In the genomic region with DNA sequence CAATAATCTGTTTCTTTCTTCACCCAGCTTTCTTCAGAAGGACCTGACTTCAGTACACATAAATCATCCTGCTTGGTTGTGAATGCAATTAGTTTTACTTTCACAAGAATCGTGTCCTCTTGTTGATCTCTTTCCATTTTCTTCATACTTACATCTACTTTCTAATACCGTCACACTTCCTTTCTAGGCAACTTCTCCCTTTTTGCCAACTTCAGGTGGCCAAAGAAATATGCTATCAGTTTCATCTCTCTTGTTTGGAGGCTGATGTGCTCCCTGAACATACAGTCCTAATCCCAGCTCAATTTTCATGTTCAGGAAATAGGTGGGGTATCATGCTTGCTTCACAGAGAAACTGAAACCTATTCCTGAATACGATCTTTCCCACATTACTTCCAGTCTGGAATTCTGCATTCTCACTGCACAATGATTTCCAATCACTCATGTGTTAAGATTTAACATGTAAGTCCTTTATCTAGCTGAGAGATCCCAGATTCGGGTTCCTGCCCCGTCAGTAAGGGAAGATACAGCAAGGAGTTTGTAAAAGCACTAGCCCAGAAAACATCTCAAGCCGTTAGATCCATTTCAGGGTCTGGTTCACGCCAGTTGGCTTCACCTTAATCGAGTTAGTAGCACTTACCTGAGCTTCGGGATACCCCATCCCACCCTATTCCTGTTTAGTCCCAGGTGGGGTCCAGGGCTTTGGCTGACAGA, we compare ENCODE assay signal across 8 cellular contexts. TPM values are rescaled to one million over a fixed set of nuclear protein-coding genes. Genes with fewer than 3 reads are reported as not detected.
DNase-seq lines count a peak whose midpoint lies in the region; ATAC-seq, FAIRE-seq and TF ChIP-seq lines count a peak whose summit lies in the region.

No MANE protein-coding gene starts in this region.

- H3K27me3 ChIP-seq in DOHH2 (ENCODE audit: control insufficient read depth, low read length): no peaks in the 10 kb centered on the region
- no peaks in the 10 kb centered on the region for H3K27me3 ChIP-seq in Loucy (ENCODE audit: insufficient read depth, low read length, poor library complexity, severe bottlenecking)
- H3K27me3 ChIP-seq in HepG2 (ENCODE audit: control insufficient read depth in 1 of 2, insufficient read depth in 2 of 2, low read length in 2 of 2): no peaks in the 10 kb centered on the region; a peak in 1 of 5 replicates

- DNase-seq in astrocyte of the hippocampus (ENCODE audit: low read depth, low spot score) (peak; percentile 48), HepG2 (ENCODE audit: low spot score) (no peak), type B pancreatic cell (ENCODE audit: extremely low spot score, unreplicated experiment) (no peak), NCI-H2171 (lab: John Stamatoyannopoulos, UW) (no peak), C1 segment of cervical spinal cord (lab: John Stamatoyannopoulos, UW) (no peak)

- no peak for TF ChIP-seq POLR2A in HepG2 (IDR thresholded peaks at IDR 0.05; ENCODE audit: insufficient read depth in 1 of 2, low read depth in 2 of 2, low read length in 2 of 2)

- H3K4me1 ChIP-seq in DOHH2 (ENCODE audit: control insufficient read depth, low read length) (peaks cover 35% of the 10 kb centered on the region), Loucy (ENCODE audit: insufficient read depth, low read length, poor library complexity, severe bottlenecking) (peaks cover 49% of the 10 kb centered on the region), HepG2 (ENCODE audit: insufficient read depth, low read length) (peaks cover 41% of the 10 kb centered on the region)

- BruUV-seq in HepG2 (replicated peaks; lab: Mats Ljungman, UMichigan): no TSS peak

- ATAC-seq in HepG2 (no peak), HG03439 (IDR thresholded peaks at IDR 0.05; ENCODE audit: unreplicated experiment) (no peak)

- H3K4me1 Mint-ChIP-seq in type B pancreatic cell (ENCODE audit: unreplicated experiment): peaks cover 33% of the 10 kb centered on the region

- TF ChIP-seq CTCF in DOHH2 (IDR thresholded peaks at IDR 0.05; ENCODE audit: low read depth, low read length, poor library complexity, severe bottlenecking) (no peak), Loucy (conservative IDR thresholded peaks at IDR 0.05; ENCODE audit: low read length) (no peak), HepG2 (CRISPR knock-in tag; IDR thresholded peaks at IDR 0.05) (no peak), type B pancreatic cell (conservative IDR thresholded peaks at IDR 0.05) (no peak)

- H3K4me2 ChIP-seq in DOHH2 (ENCODE audit: low read length) (peak overlapping the region; percentile 91), Loucy (ENCODE audit: low read depth, low read length, poor library complexity, severe bottlenecking) (peak overlapping the region; percentile 94), HepG2 (ENCODE audit: low read depth, low read length) (peak overlapping the region; percentile 88)

- no peaks in the 10 kb centered on the region for H3K9me3 Mint-ChIP-seq in type B pancreatic cell

- FAIRE-seq in HepG2 (lab: Jason Lieb, UNC): no peak

- 0 out of 2 replicates have a peak, but pooled peaks cover 4% of the 10 kb centered on the region for H4K20me1 ChIP-seq in DOHH2 (ENCODE audit: control insufficient read depth, insufficient read depth, low read depth, low read length)
- peaks cover 10% of the 10 kb centered on the region for H4K20me1 ChIP-seq in Loucy (ENCODE audit: insufficient read depth, low read length, poor library complexity, severe bottlenecking)
- H4K20me1 ChIP-seq in HepG2 (ENCODE audit: insufficient read depth, low read length): peaks cover 5% of the 10 kb centered on the region; the same call in 1 of the 2 replicates

- H3K9me2 ChIP-seq in DOHH2 (replicated peaks; ENCODE audit: control insufficient read depth, low read length): no peaks in the 10 kb centered on the region
- no peaks in the 10 kb centered on the region for H3K9me2 ChIP-seq in Loucy (replicated peaks; ENCODE audit: low read depth, low read length)

- H3K79me2 ChIP-seq in DOHH2 (ENCODE audit: control insufficient read depth, low read length): peaks cover 54% of the 10 kb centered on the region
- H3K79me2 ChIP-seq in Loucy (ENCODE audit: insufficient read depth, low read length): peaks cover 40% of the 10 kb centered on the region
- H3K79me2 ChIP-seq in HepG2 (ENCODE audit: insufficient read depth, low read length): peaks cover 35% of the 10 kb centered on the region

- H3K4me3 ChIP-seq in DOHH2 (ENCODE audit: low read length): peak overlapping the region; percentile 96
- H3K4me3 ChIP-seq in Loucy (ENCODE audit: low read length, poor library complexity, severe bottlenecking): peak overlapping the region; percentile 94
- peak overlapping the region; percentile 83 to 95 (median 87) for H3K4me3 ChIP-seq in HepG2 (replicated peaks in 1 of 3; ENCODE audit: insufficient read depth in 1 of 3, low read depth in 2 of 3, low read length in 3 of 3)

- H3K36me3 Mint-ChIP-seq in type B pancreatic cell: no peaks in the 10 kb centered on the region

- H2AFZ ChIP-seq in Loucy (ENCODE audit: low read length): 0 out of 2 replicates have a peak overlapping the region, but pooled peaks have one; percentile 7
- no peak overlapping the region for H2AFZ ChIP-seq in HepG2 (ENCODE audit: low read length)

- H3F3A ChIP-seq in DOHH2 (ENCODE audit: control insufficient read depth, insufficient read depth): peaks cover 8% of the 10 kb centered on the region
- no peaks in the 10 kb centered on the region for H3F3A ChIP-seq in Loucy (ENCODE audit: low read depth)

- H3K9ac ChIP-seq in Loucy (ENCODE audit: low read depth, low read length, poor library complexity, severe bottlenecking) (peak overlapping the region; percentile 88), HepG2 (ENCODE audit: insufficient read depth, low read depth, low read length) (peak overlapping the region; percentile 90)

- CTCF ChIA-PET in HepG2 (lab: Yijun Ruan, JAX; ENCODE audit: low intra/inter-chr PET ratio, low total read pairs): no interaction called here

- POLR2A ChIA-PET in HepG2 (lab: Yijun Ruan, JAX): interaction anchor here (1.1 to 5.4 kb wide), 4 partner anchors 20 to 189 kb away, joined by 3 to 63 read pairs (median 21); a partner anchor contains a TSS

- H3K36me3 ChIP-seq in DOHH2 (ENCODE audit: control insufficient read depth, low read length): peaks cover 32% of the 10 kb centered on the region
- no peaks in the 10 kb centered on the region for H3K36me3 ChIP-seq in Loucy (ENCODE audit: insufficient read depth, low read length)
- peaks cover 1 to 7% of the 10 kb centered on the region in 2 experiments; a peak in 3 of 5 replicates for H3K36me3 ChIP-seq in HepG2 (replicated peaks in 1 of 2; ENCODE audit: control insufficient read depth in 1 of 2, insufficient read depth in 2 of 2, low read length in 2 of 2)

- H3K27me3 Mint-ChIP-seq in type B pancreatic cell: no peaks in the 10 kb centered on the region

- WGBS in HepG2 (ENCODE audit: low lambda C conversion rate): 3% methylated on average over 9 of the region's 9 CpGs

- peak overlapping the region; percentile 88 for H3K4me3 Mint-ChIP-seq in type B pancreatic cell

- peak overlapping the region; percentile 76 for H3K27ac Mint-ChIP-seq in type B pancreatic cell

- in situ Hi-C loops in HepG2 (cut with HindIII; ENCODE audit: extremely low pct_ligation_motif_present, low pct_unique_long_range_greater_than_20kb): no loop called here

- intact Hi-C loops in HepG2 (cut with micrococcal nuclease; ENCODE audit: unreplicated experiment): no loop called here

- H3K9me3 ChIP-seq in DOHH2 (ENCODE audit: control insufficient read depth, insufficient read depth, low read length) (no peaks in the 10 kb centered on the region), Loucy (ENCODE audit: insufficient read depth, low read depth, low read length) (no peaks in the 10 kb centered on the region), HepG2 (ENCODE audit: low read length) (no peaks in the 10 kb centered on the region)

- no peak for TF ChIP-seq EP300 in HepG2 (IDR thresholded peaks at IDR 0.05; ENCODE audit: low read depth in 2 of 2, low read length in 2 of 2)
- no peak for TF ChIP-seq EP300 in HepG2 (CRISPR knock-in tag; IDR thresholded peaks at IDR 0.05; ENCODE audit: borderline replicate concordance)

- no peak for TF ChIP-seq RAD21 in HepG2 (CRISPR knock-in tag; IDR thresholded peaks at IDR 0.05)

- H3K27ac ChIP-seq in DOHH2 (ENCODE audit: low read depth, low read length): 0 out of 2 replicates have a peak overlapping the region, but pooled peaks have one; percentile 5
- H3K27ac ChIP-seq in HepG2 (ENCODE audit: extremely low read length, insufficient read depth, low read length): peak overlapping the region; percentile 68

RNA-seq across cellular contexts. Expression of a gene that starts 1.0 kb away (rescaled TPM):
- total RNA-seq in HepG2 (2016; rRNA removed; fragmentation: Illumina TruSeq; extraction: Trizol): 7.5 and 15.2 TPM in 2 replicates
- 5.1 and 6.8 TPM in 2 replicates for total RNA-seq in HepG2 (2016; cell fraction: cytosol; rRNA removed; fragmentation: Illumina TruSeq; extraction: Trizol; ENCODE audit: low read depth)
- total RNA-seq in HepG2 (2016; cell fraction: insoluble cytoplasmic fraction; rRNA removed; fragmentation: Illumina TruSeq; extraction: Trizol): 9.3 and 17.7 TPM in 2 replicates
- total RNA-seq in HepG2 (2016; cell fraction: membrane; rRNA removed; fragmentation: Illumina TruSeq; extraction: Trizol): 10.0 and 10.5 TPM in 2 replicates
- total RNA-seq in HepG2 (2016; cell fraction: nucleus; rRNA removed; fragmentation: Illumina TruSeq; extraction: Trizol): 21.1 and 22.5 TPM in 2 replicates
- 41.0 and 48.5 TPM in 2 replicates for polyA plus RNA-seq in HepG2 (2011; rRNA removed)
- polyA plus RNA-seq in HepG2 (2011; cell fraction: cytosol; rRNA removed): 15.0 and 16.1 TPM in 2 replicates
- 109 and 122 TPM in 2 replicates for polyA plus RNA-seq in HepG2 (2011; cell fraction: nucleus; rRNA removed)
- polyA plus RNA-seq in HepG2 (2012): 17.1 and 20.2 TPM in 2 replicates
- polyA plus RNA-seq in HepG2 (2016; cell fraction: cytosol; fragmentation: Illumina TruSeq; extraction: Trizol; ENCODE audit: low read depth): 7.0 and 7.2 TPM in 2 replicates
- 13.2 and 14.7 TPM in 2 replicates for polyA plus RNA-seq in HepG2 (2016; cell fraction: insoluble cytoplasmic fraction; fragmentation: Illumina TruSeq; extraction: Trizol; ENCODE audit: low read depth)
- 10.4 and 11.7 TPM in 2 replicates for polyA plus RNA-seq in HepG2 (2016; cell fraction: membrane; fragmentation: Illumina TruSeq; extraction: Trizol; ENCODE audit: low read depth)
- 79.4 and 79.5 TPM in 2 replicates for polyA plus RNA-seq in HepG2 (2016; cell fraction: nucleus; fragmentation: Illumina TruSeq; extraction: Trizol; ENCODE audit: insufficient read depth, low read depth)
- polyA minus RNA-seq in HepG2 (2011; rRNA and poly(A)+ RNA removed; ENCODE audit: low replicate concordance): 22.7 and 72.0 TPM in 2 replicates
- 6.4 and 7.2 TPM in 2 replicates for polyA minus RNA-seq in HepG2 (2011; cell fraction: cytosol; rRNA and poly(A)+ RNA removed)
- polyA minus RNA-seq in HepG2 (2011; cell fraction: nucleus; rRNA and poly(A)+ RNA removed): 23.7 and 24.9 TPM in 2 replicates
- 29.5 and 33.9 TPM in 2 replicates for total RNA-seq in type B pancreatic cell (ENCODE audit: low replicate concordance)

RNA-seq across cellular contexts. Expression of a gene that starts 40.1 kb away (rescaled TPM):
- total RNA-seq in HepG2 (2016; rRNA removed; fragmentation: Illumina TruSeq; extraction: Trizol): 35.5 and 36.5 TPM in 2 replicates
- 4.5 and 4.7 TPM in 2 replicates for total RNA-seq in HepG2 (2016; cell fraction: cytosol; rRNA removed; fragmentation: Illumina TruSeq; extraction: Trizol; ENCODE audit: low read depth)
- 34.0 and 36.0 TPM in 2 replicates for total RNA-seq in HepG2 (2016; cell fraction: insoluble cytoplasmic fraction; rRNA removed; fragmentation: Illumina TruSeq; extraction: Trizol)
- 18.8 and 20.3 TPM in 2 replicates for total RNA-seq in HepG2 (2016; cell fraction: membrane; rRNA removed; fragmentation: Illumina TruSeq; extraction: Trizol)
- total RNA-seq in HepG2 (2016; cell fraction: nucleus; rRNA removed; fragmentation: Illumina TruSeq; extraction: Trizol): 40.3 and 45.2 TPM in 2 replicates
- polyA plus RNA-seq in HepG2 (2011; rRNA removed): 6.6 and 7.6 TPM in 2 replicates
- 5.6 and 6.1 TPM in 2 replicates for polyA plus RNA-seq in HepG2 (2011; cell fraction: cytosol; rRNA removed)
- polyA plus RNA-seq in HepG2 (2011; cell fraction: nucleus; rRNA removed): 3.0 and 3.3 TPM in 2 replicates
- polyA plus RNA-seq in HepG2 (2012): 2.3 and 3.9 TPM in 2 replicates
- polyA plus RNA-seq in HepG2 (2016; cell fraction: cytosol; fragmentation: Illumina TruSeq; extraction: Trizol; ENCODE audit: low read depth): 1.8 and 2.5 TPM in 2 replicates
- polyA plus RNA-seq in HepG2 (2016; cell fraction: insoluble cytoplasmic fraction; fragmentation: Illumina TruSeq; extraction: Trizol; ENCODE audit: low read depth): 14.9 TPM in 2 replicates
- polyA plus RNA-seq in HepG2 (2016; cell fraction: membrane; fragmentation: Illumina TruSeq; extraction: Trizol; ENCODE audit: low read depth): 5.6 and 6.8 TPM in 2 replicates
- 18.8 and 19.6 TPM in 2 replicates for polyA plus RNA-seq in HepG2 (2016; cell fraction: nucleus; fragmentation: Illumina TruSeq; extraction: Trizol; ENCODE audit: insufficient read depth, low read depth)
- polyA minus RNA-seq in HepG2 (2011; rRNA and poly(A)+ RNA removed; ENCODE audit: low replicate concordance): 22.7 and 32.8 TPM in 2 replicates
- polyA minus RNA-seq in HepG2 (2011; cell fraction: cytosol; rRNA and poly(A)+ RNA removed): 12.3 and 14.5 TPM in 2 replicates
- 17.8 and 18.8 TPM in 2 replicates for polyA minus RNA-seq in HepG2 (2011; cell fraction: nucleus; rRNA and poly(A)+ RNA removed)
- total RNA-seq in type B pancreatic cell (ENCODE audit: low replicate concordance): 22.9 and 32.8 TPM in 2 replicates
